In genomic region chr19:48481191-48481500, GRCh38 we compare ENCODE assay signal across 1 cellular context.
TF ChIP-seq lines count a peak whose summit lies in the region.

No MANE protein-coding gene starts in this region.

TF ChIP-seq in IMR-90, 13 proteins besides CTCF, POLR2A, EP300 and RAD21:
- TF ChIP-seq USF2 (IDR thresholded peaks at IDR 0.05; ENCODE audit: low read depth, low read length) (no peak), CHD1 (IDR thresholded peaks at IDR 0.05; ENCODE audit: low read depth, low read length) (no peak), FOS (IDR thresholded peaks at IDR 0.05; ENCODE audit: low read depth, low read length) (no peak), NFE2L2 (IDR thresholded peaks at IDR 0.05; ENCODE audit: low read depth, low read length) (no peak), SMC3 (IDR thresholded peaks at IDR 0.05; ENCODE audit: low read depth, low read length) (no peak)
TF ChIP-seq in IMR-90: peak in this region for 0.
